In the genomic region with DNA sequence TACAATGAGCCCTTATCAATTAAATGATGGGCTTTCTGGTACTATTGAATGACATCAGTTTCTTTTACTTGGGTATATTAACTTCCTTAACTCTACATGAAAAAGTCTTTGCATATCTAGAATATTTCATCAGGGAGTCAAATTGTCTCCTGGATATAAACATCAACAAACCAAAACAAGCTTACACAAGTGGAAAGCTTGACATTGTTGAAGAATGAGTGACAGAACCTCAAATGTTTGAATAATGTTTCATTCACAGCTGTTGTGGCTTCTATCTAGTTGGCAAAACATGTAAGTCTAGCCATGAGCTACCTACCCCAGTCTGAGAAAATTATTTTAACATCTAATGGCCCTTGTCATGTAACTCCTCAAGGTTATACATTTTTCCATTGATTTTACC, we compare ENCODE assay signal across 14 cellular contexts.
A peak's percentile ranks its signal among the peaks of the same experiment; 100 is the strongest.
DNase-seq lines count a peak whose midpoint lies in the region; ATAC-seq, FAIRE-seq and TF ChIP-seq lines count a peak whose summit lies in the region.
"Had no signal": no experiment of that assay in that cellular context is flagged by ENCODE, and none has a peak within 500 bp of the region (broad histone marks: within the 10 kb centered on the region; RNA-seq: fewer than 3 reads in every experiment).

No MANE protein-coding gene starts in this region.

- no peak overlapping the region for H3K4me3 ChIP-seq in AG04449 (ENCODE audit: low read depth, low read length)
- no peak overlapping the region for H3K4me3 ChIP-seq in bronchial epithelial cell (ENCODE audit: low read depth, low read length)
- no peak overlapping the region for H3K4me3 ChIP-seq in CD8-positive, alpha-beta T cell (ENCODE audit: low read depth, low read length)
- H3K4me3 ChIP-seq: colonic mucosa, thyroid gland had no signal

- FAIRE-seq in bronchial epithelial cell (lab: Jason Lieb, UNC) = no peak

- H3K9me3 ChIP-seq in CD8-positive, alpha-beta T cell (ENCODE audit: low read length) = no peaks in the 10 kb centered on the region
- H3K9me3 ChIP-seq: colonic mucosa, thyroid gland had no signal

- no peaks in the 10 kb centered on the region for H3K36me3 ChIP-seq in bronchial epithelial cell (ENCODE audit: control insufficient read depth, insufficient read depth, low read length)
- no peaks in the 10 kb centered on the region for H3K36me3 ChIP-seq in CD8-positive, alpha-beta T cell (ENCODE audit: insufficient read depth, low read length)
- H3K36me3 ChIP-seq: colonic mucosa, thyroid gland had no signal

- CTCF ChIA-PET in AG04449 (lab: Yijun Ruan, JAX) = interaction anchor here (1.0 to 1.3 kb wide), 3 partner anchors 11 to 1174 kb away, joined by 3 to 4 read pairs (median 4); no protein-coding TSS in a partner anchor
- CTCF ChIA-PET in CD8-positive, alpha-beta T cell (lab: Charles Lee) = no interaction called here

- no peaks in the 10 kb centered on the region for H3K4me1 Mint-ChIP-seq in CD8-positive, alpha-beta T cell (ENCODE audit: low read depth)
- H3K4me1 Mint-ChIP-seq: immature natural killer cell had no signal

- no peaks in the 10 kb centered on the region for H3K4me1 ChIP-seq in CD8-positive, alpha-beta T cell (ENCODE audit: insufficient read depth, low read length)
- H3K4me1 ChIP-seq: colonic mucosa, thyroid gland had no signal

- TF ChIP-seq CTCF in AG04449 (IDR thresholded peaks at IDR 0.05; ENCODE audit: insufficient read depth, low read length, missing control alignments) (no peak), bronchial epithelial cell (IDR thresholded peaks at IDR 0.05; ENCODE audit: insufficient read depth, low read length, severe bottlenecking) (no peak)
- TF ChIP-seq CTCF in CD8-positive, alpha-beta T cell (IDR thresholded peaks at IDR 0.05) = no peak

- no peaks in the 10 kb centered on the region for H3K27me3 ChIP-seq in bronchial epithelial cell (ENCODE audit: control insufficient read depth, insufficient read depth, low read length)
- H3K27me3 ChIP-seq in CD8-positive, alpha-beta T cell (ENCODE audit: insufficient read depth, low read length) = no peaks in the 10 kb centered on the region
- H3K27me3 ChIP-seq: colonic mucosa, thyroid gland had no signal

- H3K27me3 Mint-ChIP-seq in CD8-positive, alpha-beta T cell (ENCODE audit: low read depth) = no peaks in the 10 kb centered on the region

- no peak for ATAC-seq in CD8-positive, alpha-beta T cell

- no peak overlapping the region for H3K4me3 Mint-ChIP-seq in CD8-positive, alpha-beta T cell
- H3K4me3 Mint-ChIP-seq: immature natural killer cell had no signal

- H3K9me3 Mint-ChIP-seq in CD8-positive, alpha-beta T cell = peaks cover 8% of the 10 kb centered on the region

- intact Hi-C loops in CD8-positive, alpha-beta T cell (cut with DNase I, micrococcal nuclease) = no loop called here

- no peak overlapping the region for H3K27ac ChIP-seq in CD8-positive, alpha-beta T cell (ENCODE audit: low read depth, low read length)
- H3K27ac ChIP-seq: colonic mucosa, thyroid gland had no signal

- POLR2A ChIA-PET in AG04449 (lab: Yijun Ruan, JAX) = interaction anchor here (0.9 to 1.5 kb wide), 5 partner anchors 10 to 727 kb away, joined by 3 to 6 read pairs (median 4); no protein-coding TSS in a partner anchor
- POLR2A ChIA-PET in CD8-positive, alpha-beta T cell (lab: Charles Lee) = no interaction called here

- H3K27ac Mint-ChIP-seq in CD8-positive, alpha-beta T cell = no peak overlapping the region
- H3K27ac Mint-ChIP-seq: immature natural killer cell had no signal

- DNase-seq in AG04449 (ENCODE audit: low read depth, low spot score) (peak; percentile 81), HS-5 (ENCODE audit: low read depth) (peak; percentile 91), bronchial epithelial cell (ENCODE audit: low read depth) (peak; percentile 97), kidney glomerular epithelial cell (lab: John Stamatoyannopoulos, UW) (peak; percentile 99), NCI-H2196 treated with DMSO at 0.1 percent for 48 hours (lab: John Stamatoyannopoulos, UW; ENCODE audit: unreplicated experiment) (no peak), DMS153 (lab: John Stamatoyannopoulos, UW) (no peak)
- no peak for DNase-seq in CD8-positive, alpha-beta T cell
- no peak for DNase-seq in activated naive CD4-positive, alpha-beta T cell treated with Interleukin-2 at 50 U/mL for 16 hours
- DNase-seq: activated CD4-positive, alpha-beta T cell treated with anti-CD3 and anti-CD28 coated beads for 4 hours; AML-193; colonic mucosa; immature natural killer cell; T-helper 1 cell; thyroid gland had no signal

- no peaks in the 10 kb centered on the region for H3K36me3 Mint-ChIP-seq in CD8-positive, alpha-beta T cell
- H3K36me3 Mint-ChIP-seq: immature natural killer cell had no signal

Comparison
In these comparisons a context has a peak if more than half of its experiments do, and no peak if none do; other contexts are left out.
1. DNase-seq: peak in AG04449 (single experiment), HS-5 (single experiment), bronchial epithelial cell (single experiment) and kidney glomerular epithelial cell (single experiment); none in NCI-H2196 treated with DMSO at 0.1 percent for 48 hours (single experiment), DMS153 (single experiment), CD8-positive, alpha-beta T cell (0 of 7) and activated naive CD4-positive, alpha-beta T cell treated with Interleukin-2 at 50 U/mL for 16 hours (single experiment).